Comparison of ENCODE assay signal across 8 cellular contexts in genomic region chr6:117602151-117602898, GRCh38. TPM values are rescaled to one million over a fixed set of nuclear protein-coding genes. Genes with fewer than 3 reads are reported as not detected.
DNase-seq lines count a peak whose midpoint lies in the region; ATAC-seq and TF ChIP-seq lines count a peak whose summit lies in the region.

TSS of gene GOPC (minus strand) at chr6:117602511. CDS start at chr6:117602288, 223 bp downstream.

- H3K9me3 ChIP-seq in AG04450 (ENCODE audit: control insufficient read depth, insufficient read depth, low read length) (no peaks in the 10 kb centered on the region), smooth muscle cell (replicated peaks; ENCODE audit: low read depth) (peaks cover 3% of the 10 kb centered on the region)

- H3K27me3 ChIP-seq in AG04450 (ENCODE audit: control insufficient read depth, insufficient read depth, low read length) (no peaks in the 10 kb centered on the region), smooth muscle cell (ENCODE audit: low read depth) (no peaks in the 10 kb centered on the region)

- H3K9ac ChIP-seq in smooth muscle cell (ENCODE audit: low read depth), result peak within 1 kb of the TSS; percentile 90

- peaks cover 6% of the 10 kb centered on the region for H3K36me3 ChIP-seq in smooth muscle cell (ENCODE audit: low read depth)

- TF ChIP-seq CTCF in AG04450 (IDR thresholded peaks at IDR 0.05; ENCODE audit: low read depth, low read length), result peak; percentile 33
- TF ChIP-seq CTCF in WI38 (IDR thresholded peaks at IDR 0.05; ENCODE audit: low read depth, low read length), result no peak
- TF ChIP-seq CTCF in cardiac fibroblast (IDR thresholded peaks at IDR 0.05; ENCODE audit: low read depth, low read length), result no peak
- peak; percentile 16 for TF ChIP-seq CTCF in smooth muscle cell (IDR thresholded peaks at IDR 0.05; ENCODE audit: borderline replicate concordance, insufficient read depth, poor library complexity, severe bottlenecking)

- H3K27ac ChIP-seq in AG04450 (ENCODE audit: low read depth, low read length), result peak within 1 kb of the TSS; percentile 92
- peak within 1 kb of the TSS; percentile 87 for H3K27ac ChIP-seq in smooth muscle cell (ENCODE audit: low read depth)

- peak within 1 kb of the TSS; percentile 95 for H3K4me2 ChIP-seq in smooth muscle cell

- POLR2A ChIA-PET in AG04450 (lab: Yijun Ruan, JAX), result interaction anchor here (0.5 to 1.9 kb wide), 8 partner anchors 38 to 162 kb away, joined by 3 to 18 read pairs (median 4); no protein-coding TSS in a partner anchor

- peak within 1 kb of the TSS; percentile 95 for H2AFZ ChIP-seq in smooth muscle cell (ENCODE audit: low read depth)

- H3K4me3 ChIP-seq in AG04450 (ENCODE audit: low read depth, low read length), result peak within 1 kb of the TSS; percentile 93
- peak within 1 kb of the TSS; percentile 81 for H3K4me3 ChIP-seq in WI38 (ENCODE audit: low read depth, low read length)
- peak within 1 kb of the TSS; percentile 76 to 87 for H3K4me3 ChIP-seq in cardiac fibroblast (replicated peaks in 1 of 2; ENCODE audit: low read depth in 2 of 2, low read length in 2 of 2)
- H3K4me3 ChIP-seq in smooth muscle cell, result peak within 1 kb of the TSS; percentile 89

- ATAC-seq in GM18873 (IDR thresholded peaks at IDR 0.05; ENCODE audit: low FRiP score, unreplicated experiment), result peak; percentile 90
- peak; percentile 90 for ATAC-seq in HG03139 (IDR thresholded peaks at IDR 0.05; ENCODE audit: unreplicated experiment)

- H3F3A ChIP-seq in smooth muscle cell (ENCODE audit: low read depth), result no peaks in the 10 kb centered on the region

- DNase-seq in AG04450 (ENCODE audit: low read depth, low spot score) (peak; percentile 96), NCI-H2227 (lab: John Stamatoyannopoulos, UW; ENCODE audit: unreplicated experiment) (peak; percentile 94), cardiac fibroblast (ENCODE audit: low read depth in 2 of 2) (peak; percentile 99), iPS-NIHi7 (ENCODE audit: extremely low spot score) (peak; percentile 98), smooth muscle cell (lab: John Stamatoyannopoulos, UW; ENCODE audit: unreplicated experiment) (peak; percentile 90)

- CTCF ChIA-PET in AG04450 (lab: Charles Lee), result interaction anchor here (0.5 to 6.2 kb wide), 9 partner anchors 12 to 683 kb away, joined by 3 to 145 read pairs (median 4); no protein-coding TSS in a partner anchor

- 2% methylated on average over 56 of the region's 60 CpGs for WGBS in smooth muscle cell (ENCODE audit: low lambda C conversion rate)

- peaks cover 49% of the 10 kb centered on the region for H3K79me2 ChIP-seq in smooth muscle cell (ENCODE audit: low read depth)

- peaks cover 19% of the 10 kb centered on the region for H3K4me1 ChIP-seq in smooth muscle cell (ENCODE audit: low read depth)

- peaks cover 27% of the 10 kb centered on the region for H4K20me1 ChIP-seq in smooth muscle cell (ENCODE audit: low read depth)

RNA-seq across cellular contexts. Expression of gene GOPC, which starts in this region (rescaled TPM):
- 25.0 and 37.8 TPM in 2 replicates for polyA plus RNA-seq in AG04450 (2011; rRNA removed)
- 12.3 and 21.9 TPM in 2 replicates for polyA minus RNA-seq in AG04450 (2011; rRNA and poly(A)+ RNA removed)
- 73.7 and 77.6 TPM in 2 replicates for total RNA-seq in smooth muscle cell
- 26.5 and 38.3 TPM in 2 replicates for polyA plus RNA-seq in smooth muscle cell

Comparison
In these comparisons a context has a peak if more than half of its experiments do, and no peak if none do; other contexts are left out.
1. Peak in every context shown above with its lines: DNase-seq, ATAC-seq, H3K4me3 ChIP-seq and H3K27ac ChIP-seq.
2. CTCF ChIP-seq: peak in AG04450 (single experiment) and smooth muscle cell (single experiment); none in WI38 (single experiment) and cardiac fibroblast (single experiment).